ENCODE assay signal across 8 cellular contexts in the genomic region with DNA sequence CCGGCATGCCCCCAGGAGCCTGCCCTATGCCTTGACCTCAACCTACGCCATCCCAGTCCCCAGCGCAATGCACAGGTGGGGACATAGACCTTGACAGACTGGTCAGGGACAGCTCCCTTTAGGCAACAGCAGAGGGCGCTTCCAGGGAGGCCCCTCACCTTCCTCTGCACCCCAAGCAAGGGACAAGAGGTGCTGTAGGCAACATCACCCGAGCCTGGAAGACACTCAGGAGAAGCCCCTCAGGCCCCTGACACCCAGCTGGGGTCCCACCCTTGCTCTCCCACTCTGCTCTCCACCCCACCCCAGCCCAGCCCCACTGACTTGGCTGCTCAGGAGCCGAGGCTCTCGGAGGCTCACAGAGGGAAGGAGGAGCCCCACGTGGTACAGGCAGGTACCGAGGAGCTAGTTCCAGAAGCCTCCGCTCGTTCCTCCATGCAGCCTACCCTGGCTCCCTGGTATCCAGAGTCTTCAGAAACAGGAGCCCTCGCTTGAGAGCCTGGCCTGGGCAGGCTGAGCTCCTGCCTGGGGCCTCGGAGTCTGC. TPM values are rescaled to one million over a fixed set of nuclear protein-coding genes. Genes with fewer than 3 reads are reported as not detected.
DNase-seq lines count a peak whose midpoint lies in the region; ATAC-seq and TF ChIP-seq lines count a peak whose summit lies in the region.

No MANE protein-coding gene starts in this region.

- DNase-seq in BE2C (no peak), RKO (ENCODE audit: low spot score) (peak; percentile 18), foreskin keratinocyte (peak in 1 of 2 donors; percentile 35), pons (ENCODE audit: low spot score) (no peak)
- DNase-seq in stimulated activated CD8-positive, alpha-beta memory T cell treated with anti-CD3 and anti-CD28 coated beads, Interleukin-4, amount 100 ng/mL, for 48 hours = peak; percentile 40

- H3K36me3 ChIP-seq in BE2C = no peaks in the 10 kb centered on the region

- H3K9me3 ChIP-seq in BE2C = no peaks in the 10 kb centered on the region

- TF ChIP-seq CTCF in BE2C (IDR thresholded peaks at IDR 0.05; ENCODE audit: low read depth, low read length) = peak; percentile 58
- peak; percentile 72 for TF ChIP-seq CTCF in foreskin keratinocyte (conservative IDR thresholded peaks at IDR 0.05)

- H3K27ac ChIP-seq in foreskin keratinocyte = no peak overlapping the region

- H3K27me3 ChIP-seq in BE2C (peaks cover 63% of the 10 kb centered on the region), foreskin keratinocyte (peaks cover 57% of the 10 kb centered on the region)

- ATAC-seq in GM19372 (IDR thresholded peaks at IDR 0.05; ENCODE audit: low read depth, unreplicated experiment) (peak; percentile 63), foreskin keratinocyte (peak; percentile 47), GM19467 (IDR thresholded peaks at IDR 0.05; ENCODE audit: unreplicated experiment) (no peak), HG02571 (IDR thresholded peaks at IDR 0.05; ENCODE audit: unreplicated experiment) (no peak)

- no peak overlapping the region for H3K4me3 ChIP-seq in BE2C (ENCODE audit: low read depth, low read length)

- H3K4me1 ChIP-seq in BE2C = no peaks in the 10 kb centered on the region
- no peaks in the 10 kb centered on the region for H3K4me1 ChIP-seq in foreskin keratinocyte

RNA-seq across cellular contexts. Expression of a gene that starts 2.4 kb away (rescaled TPM):
- polyA plus RNA-seq in BE2C (2012; ENCODE audit: insufficient read depth, insufficient read length, low read depth) = not detected
- total RNA-seq in foreskin keratinocyte = 0.04 TPM in 1 of 2 replicates, not detected in the other
- 0.02 and 0.07 TPM in 2 replicates for polyA plus RNA-seq in foreskin keratinocyte

RNA-seq across cellular contexts. Expression of a gene that starts 56.7 kb away (rescaled TPM):
- not detected for polyA plus RNA-seq in BE2C (2012; ENCODE audit: insufficient read depth, insufficient read length, low read depth)
- total RNA-seq in foreskin keratinocyte = 0.53 and 2.0 TPM in 2 replicates
- 0.39 and 1.6 TPM in 2 replicates for polyA plus RNA-seq in foreskin keratinocyte

Comparison
In these comparisons a context has a peak if more than half of its experiments do, and no peak if none do; other contexts are left out.
1. DNase-seq: peak in RKO (single experiment) and stimulated activated CD8-positive, alpha-beta memory T cell treated with anti-CD3 and anti-CD28 coated beads, Interleukin-4, amount 100 ng/mL, for 48 hours (single experiment); none in BE2C (single experiment) and pons (single experiment).
2. ATAC-seq: peak in GM19372 (single experiment) and foreskin keratinocyte (single experiment); none in GM19467 (single experiment) and HG02571 (single experiment).